8 cellular contexts compared by ENCODE assay signal in the genomic region with DNA sequence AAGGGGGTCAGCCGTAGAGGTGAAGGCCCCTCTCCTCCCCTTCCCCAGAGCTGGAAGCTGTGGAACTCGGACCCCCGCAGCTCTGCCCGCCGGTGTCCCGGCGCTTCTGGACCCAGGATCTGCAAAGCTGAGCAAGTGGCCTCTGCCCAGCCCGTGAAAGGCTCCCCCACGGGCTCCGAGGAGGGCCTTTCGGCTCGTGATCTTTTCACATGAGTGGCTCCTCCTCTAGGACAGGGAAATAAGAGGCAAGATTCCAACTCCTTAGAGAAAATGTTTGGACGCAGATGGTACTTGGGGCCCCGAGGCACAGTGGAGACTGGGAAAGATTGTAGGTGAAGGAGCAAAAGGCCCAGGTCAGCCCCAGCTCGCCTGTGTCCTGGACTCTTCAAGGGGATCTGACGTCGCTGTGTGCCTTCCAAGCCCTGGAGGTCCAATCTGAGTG. TPM values are rescaled to one million over a fixed set of nuclear protein-coding genes. Genes with fewer than 3 reads are reported as not detected.
DNase-seq lines count a peak whose midpoint lies in the region; ATAC-seq and TF ChIP-seq lines count a peak whose summit lies in the region.

No MANE protein-coding gene starts in this region.

- DNase-seq in Right ventricle myocardium inferior (ENCODE audit: missing footprints) = peak; percentile 78
- no peak for DNase-seq in cardiac septum (ENCODE audit: low spot score)
- DNase-seq in esophagus squamous epithelium (lab: John Stamatoyannopoulos, UW) = no peak
- DNase-seq in uterus = peak; percentile 67 to 68

- intact Hi-C loops in Right ventricle myocardium inferior (cut with DNase I) (loop anchor here (1.0 kb wide), 1 partner anchor 27 kb away; no protein-coding TSS in a partner anchor), cardiac septum (cut with DNase I) (no loop called here), esophagus squamous epithelium (cut with DNase I) (no loop called here), uterus (cut with DNase I; ENCODE audit: low total_unique reads) (no loop called here)

- TF ChIP-seq POLR2A in esophagus squamous epithelium (IDR thresholded peaks at IDR 0.05) (peak in 2 of 4 donors; percentile 6 to 15), uterus (IDR thresholded peaks at IDR 0.05) (peak in 1 of 2 donors; percentile 3)

- peaks cover 14 to 46% (median 14%) of the 10 kb centered on the region in 3 donors for H3K4me1 ChIP-seq in esophagus squamous epithelium
- peaks cover 11 to 14% of the 10 kb centered on the region in 2 donors for H3K4me1 ChIP-seq in muscle layer of duodenum (ENCODE audit: control insufficient read depth in 1 of 2, insufficient read depth in 2 of 2, low read length in 2 of 2)
- H3K4me1 ChIP-seq in uterus = peaks cover 0 to 11% of the 10 kb centered on the region in 2 donors

- TF ChIP-seq CTCF in esophagus squamous epithelium (IDR thresholded peaks at IDR 0.05) = no peak
- no peak for TF ChIP-seq CTCF in uterus (IDR thresholded peaks at IDR 0.05)

- 22 to 57% methylated on average over 4 to 11 of the region's 17 CpGs for WGBS in esophagus squamous epithelium, 2 donors

- peak; percentile 69 for ATAC-seq in Right ventricle myocardium inferior
- no peak for ATAC-seq in GM21381 (IDR thresholded peaks at IDR 0.05; ENCODE audit: unreplicated experiment)
- ATAC-seq in GM19452 (IDR thresholded peaks at IDR 0.05; ENCODE audit: unreplicated experiment) = no peak
- no peak for ATAC-seq in GM21786 (IDR thresholded peaks at IDR 0.05; ENCODE audit: unreplicated experiment)

- H3K27me3 ChIP-seq in esophagus squamous epithelium (no peaks in the 10 kb centered on the region), muscle layer of duodenum (ENCODE audit: low read depth, low read length) (no peaks in the 10 kb centered on the region), uterus (no peaks in the 10 kb centered on the region)

- H3K27ac ChIP-seq in esophagus squamous epithelium = peak overlapping the region; percentile 81 to 93 (median 90)
- peak overlapping the region; percentile 93 for H3K27ac ChIP-seq in muscle layer of duodenum (ENCODE audit: low read length)
- H3K27ac ChIP-seq in uterus = peak overlapping the region; percentile 90 to 96

- H3K9me3 ChIP-seq in esophagus squamous epithelium = no peaks in the 10 kb centered on the region
- H3K9me3 ChIP-seq in muscle layer of duodenum (ENCODE audit: control insufficient read depth in 1 of 2, low read length in 2 of 2) = no peaks in the 10 kb centered on the region
- no peaks in the 10 kb centered on the region for H3K9me3 ChIP-seq in uterus

- H3K4me3 ChIP-seq in esophagus squamous epithelium (peak overlapping the region; percentile 38 to 66 (median 58)), muscle layer of duodenum (ENCODE audit: low read depth in 1 of 2, low read length in 2 of 2) (peak overlapping the region; percentile 67 to 70), uterus (peak overlapping the region; percentile 32 to 41)

- H3K36me3 ChIP-seq in esophagus squamous epithelium = no peaks in the 10 kb centered on the region
- no peaks in the 10 kb centered on the region for H3K36me3 ChIP-seq in muscle layer of duodenum (ENCODE audit: control insufficient read depth in 1 of 2, insufficient read depth in 2 of 2, low read length in 2 of 2)
- H3K36me3 ChIP-seq in uterus = no peaks in the 10 kb centered on the region

RNA-seq across cellular contexts. Expression of a gene that starts 48.2 kb away (rescaled TPM):
- total RNA-seq in Right ventricle myocardium inferior = 41.2 TPM
- 45.4 TPM for total RNA-seq in cardiac septum
- 10 to 100 TPM; 41.3 to 97.8 (median 67.6) TPM for total RNA-seq in esophagus squamous epithelium
- 100 to 1,000 TPM; 100 to 359 (median 220) TPM for total RNA-seq in uterus

Comparison
In these comparisons a context has a peak if more than half of its experiments do, and no peak if none do; other contexts are left out.
1. DNase-seq: peak in Right ventricle myocardium inferior (single experiment) and uterus (2 of 2); none in cardiac septum (single experiment) and esophagus squamous epithelium (single experiment).
2. Peak in every context shown above with its lines, with median percentiles within 50 percentile points of each other: H3K27ac ChIP-seq and H3K4me3 ChIP-seq.